In genomic region chr15:47843124-47843663, GRCh38 we compare ENCODE assay signal across 20 cellular contexts.
DNase-seq lines count a peak whose midpoint lies in the region; ATAC-seq and TF ChIP-seq lines count a peak whose summit lies in the region.
"Had no signal": no experiment of that assay in that cellular context is flagged by ENCODE, and none has a peak within 500 bp of the region (broad histone marks: within the 10 kb centered on the region; RNA-seq: fewer than 3 reads in every experiment).

No MANE protein-coding gene starts in this region.

- no peaks in the 10 kb centered on the region for H3K79me1 ChIP-seq in mesendoderm (ENCODE audit: low read length)

- no peak overlapping the region for H3K56ac ChIP-seq in mesendoderm (ENCODE audit: low read length)

- H3K4me2 ChIP-seq in mesendoderm (ENCODE audit: low read length): no peak overlapping the region
- H3K4me2 ChIP-seq: BLaER1 treated with 17β-estradiol and CSF1 and Interleukin-3, amounts not matched to agents 10 nM and 100 nM had no signal

- H2BK120ac ChIP-seq in mesendoderm (ENCODE audit: low read depth, low read length): no peak overlapping the region

- H3K18ac ChIP-seq in mesendoderm (ENCODE audit: low read length): no peak overlapping the region

- H3K27me3 ChIP-seq in endodermal cell (ENCODE audit: control insufficient read depth, insufficient read depth, low read length, poor library complexity, severe bottlenecking) (no peaks in the 10 kb centered on the region), mesendoderm (ENCODE audit: insufficient read depth, low read length, poor library complexity) (no peaks in the 10 kb centered on the region), dorsolateral prefrontal cortex (no peaks in the 10 kb centered on the region)
- H3K27me3 ChIP-seq in effector memory CD4-positive, alpha-beta T cell (replicated peaks; ENCODE audit: control insufficient read depth, insufficient read depth, low read length, poor library complexity, severe bottlenecking): no peaks in the 10 kb centered on the region
- H3K27me3 ChIP-seq: BLaER1 treated with 17β-estradiol and CSF1 and Interleukin-3, amounts not matched to agents 10 nM and 100 nM had no signal

- no peak overlapping the region for H3K4me3 ChIP-seq in endodermal cell (ENCODE audit: low read length)
- no peak overlapping the region for H3K4me3 ChIP-seq in mesendoderm (ENCODE audit: low read length)
- no peak overlapping the region for H3K4me3 ChIP-seq in effector memory CD4-positive, alpha-beta T cell (ENCODE audit: insufficient read depth, low read depth, low read length, poor library complexity, severe bottlenecking)
- H3K4me3 ChIP-seq in dorsolateral prefrontal cortex: no peak overlapping the region
- H3K4me3 ChIP-seq: BLaER1 treated with 17β-estradiol and CSF1 and Interleukin-3, amounts not matched to agents 10 nM and 100 nM had no signal

- H3K9ac ChIP-seq in endodermal cell (ENCODE audit: extremely low read depth, low read length, poor library complexity, severe bottlenecking) (no peak overlapping the region), mesendoderm (ENCODE audit: low read length) (no peak overlapping the region)
- H3K9ac ChIP-seq: BLaER1 treated with 17β-estradiol and CSF1 and Interleukin-3, amounts not matched to agents 10 nM and 100 nM had no signal

- peak overlapping the region; percentile 41 for H3K27ac Mint-ChIP-seq in endodermal cell
- no peak overlapping the region for H3K27ac Mint-ChIP-seq in activated T-cell treated with anti-CD3 and anti-CD28 coated beads, Interleukin-2, amount 50 U/mL, for 24 hours
- H3K27ac Mint-ChIP-seq: B cell; CD4-positive, CD25-positive, alpha-beta regulatory T cell; HFFc6 had no signal

- WGBS in endodermal cell (ENCODE audit: insufficient coverage in 1 of 2, insufficient read length in 1 of 2), 2 experiments: 83 to 98% methylated on average over 4 of the region's 4 CpGs
- WGBS in mesendoderm (ENCODE audit: extremely low coverage, insufficient coverage, low lambda C conversion rate): no CpG with 5 or more reads among the region's 4 CpGs

- H3K4me1 ChIP-seq in endodermal cell (ENCODE audit: control insufficient read depth, insufficient read depth, low read length) (no peaks in the 10 kb centered on the region), mesendoderm (ENCODE audit: control insufficient read depth, low read depth, low read length) (no peaks in the 10 kb centered on the region)
- H3K4me1 ChIP-seq in effector memory CD4-positive, alpha-beta T cell (ENCODE audit: control insufficient read depth, insufficient read depth, low read length, poor library complexity, severe bottlenecking): no peaks in the 10 kb centered on the region
- H3K4me1 ChIP-seq: BLaER1 treated with 17β-estradiol and CSF1 and Interleukin-3, amounts not matched to agents 10 nM and 100 nM had no signal

- peak; percentile 86 for DNase-seq in NCI-H2171 treated with DMSO at 0.1 percent for 48 hours (lab: John Stamatoyannopoulos, UW)
- DNase-seq in endodermal cell: no peak
- peak; percentile 14 for DNase-seq in mesendoderm
- no peak for DNase-seq in activated T-cell treated with anti-CD3 and anti-CD28 coated beads, Interleukin-2, amount 50 U/mL, for 24 hours
- DNase-seq in effector memory CD4-positive, alpha-beta T cell: no peak
- no peak for DNase-seq in dorsolateral prefrontal cortex
- DNase-seq: 8988T; CD4-positive, CD25-positive, alpha-beta regulatory T cell; DMS153; DMS79; GDM1; GOT3; H7; HFFc6 had no signal

- no peak overlapping the region for H3K23ac ChIP-seq in mesendoderm (ENCODE audit: low read length)

- no peaks in the 10 kb centered on the region for H3K36me3 Mint-ChIP-seq in endodermal cell (ENCODE audit: low read depth)
- no peaks in the 10 kb centered on the region for H3K36me3 Mint-ChIP-seq in activated T-cell treated with anti-CD3 and anti-CD28 coated beads, Interleukin-2, amount 50 U/mL, for 24 hours (ENCODE audit: low read depth)
- H3K36me3 Mint-ChIP-seq: CD4-positive, CD25-positive, alpha-beta regulatory T cell had no signal

- H2BK15ac ChIP-seq in mesendoderm (replicated peaks; ENCODE audit: low read depth): no peak overlapping the region

- no peaks in the 10 kb centered on the region for H3K9me3 Mint-ChIP-seq in endodermal cell
- no peaks in the 10 kb centered on the region for H3K9me3 Mint-ChIP-seq in activated T-cell treated with anti-CD3 and anti-CD28 coated beads, Interleukin-2, amount 50 U/mL, for 24 hours
- H3K9me3 Mint-ChIP-seq: HFFc6 had no signal

- no peak overlapping the region for H3K27ac ChIP-seq in C4-2B
- no peak overlapping the region for H3K27ac ChIP-seq in endodermal cell (ENCODE audit: low read depth, low read length)
- H3K27ac ChIP-seq in mesendoderm (ENCODE audit: low read depth, low read length): no peak overlapping the region
- no peak overlapping the region for H3K27ac ChIP-seq in effector memory CD4-positive, alpha-beta T cell (ENCODE audit: insufficient read depth, low read length, poor library complexity, severe bottlenecking)
- peak overlapping the region in 20 of 59 donors; percentile 14 to 95 (median 90) for H3K27ac ChIP-seq in dorsolateral prefrontal cortex
- H3K27ac ChIP-seq: BLaER1 treated with 17β-estradiol and CSF1 and Interleukin-3, amounts not matched to agents 10 nM and 100 nM; HL-60 had no signal

- H3K4me1 Mint-ChIP-seq in endodermal cell: peaks cover 34% of the 10 kb centered on the region
- no peaks in the 10 kb centered on the region for H3K4me1 Mint-ChIP-seq in activated T-cell treated with anti-CD3 and anti-CD28 coated beads, Interleukin-2, amount 50 U/mL, for 24 hours (ENCODE audit: low read depth)
- H3K4me1 Mint-ChIP-seq: CD4-positive, CD25-positive, alpha-beta regulatory T cell had no signal

- peaks cover 4% of the 10 kb centered on the region for H3K27me3 Mint-ChIP-seq in endodermal cell (ENCODE audit: insufficient read depth)
- H3K27me3 Mint-ChIP-seq in activated T-cell treated with anti-CD3 and anti-CD28 coated beads, Interleukin-2, amount 50 U/mL, for 24 hours: no peaks in the 10 kb centered on the region
- H3K27me3 Mint-ChIP-seq: B cell; CD4-positive, CD25-positive, alpha-beta regulatory T cell had no signal

- no peak overlapping the region for H3K4ac ChIP-seq in mesendoderm (ENCODE audit: low read depth, low read length)

- no peak for ATAC-seq in GM19328 (IDR thresholded peaks at IDR 0.05; ENCODE audit: unreplicated experiment)
- ATAC-seq: HCT116 had no signal

- H3K9me3 ChIP-seq in endodermal cell (ENCODE audit: control insufficient read depth, low read length): no peaks in the 10 kb centered on the region
- no peaks in the 10 kb centered on the region for H3K9me3 ChIP-seq in effector memory CD4-positive, alpha-beta T cell (ENCODE audit: control insufficient read depth, low read length)
- H3K9me3 ChIP-seq: BLaER1 treated with 17β-estradiol and CSF1 and Interleukin-3, amounts not matched to agents 10 nM and 100 nM had no signal

- no peak overlapping the region for H2BK5ac ChIP-seq in mesendoderm (ENCODE audit: low read length)

- H3K4me3 Mint-ChIP-seq in endodermal cell: no peak overlapping the region
- H3K4me3 Mint-ChIP-seq in activated T-cell treated with anti-CD3 and anti-CD28 coated beads, Interleukin-2, amount 50 U/mL, for 24 hours: no peak overlapping the region
- H3K4me3 Mint-ChIP-seq: B cell; CD4-positive, CD25-positive, alpha-beta regulatory T cell; HFFc6 had no signal

- intact Hi-C loops in dorsolateral prefrontal cortex (cut with DNase I): no loop called here

- H3K79me2 ChIP-seq in mesendoderm (ENCODE audit: control insufficient read depth, insufficient read depth, low read length): no peaks in the 10 kb centered on the region

- H2AK5ac ChIP-seq in mesendoderm (ENCODE audit: low read length): peak overlapping the region; percentile 22

- no peak overlapping the region for H4K5ac ChIP-seq in mesendoderm (ENCODE audit: low read length)

- 0 out of 2 replicates have a peak, but pooled peaks have one; percentile 5 for TF ChIP-seq CTCF in C4-2B (conservative IDR thresholded peaks at IDR 0.05)
- TF ChIP-seq CTCF in endodermal cell (conservative IDR thresholded peaks at IDR 0.05): peak; percentile 24
- TF ChIP-seq CTCF in dorsolateral prefrontal cortex (IDR thresholded peaks at IDR 0.05 in 54 of 56, conservative IDR thresholded peaks at IDR 0.05 in 2 of 56; ENCODE audit: low read depth in 1 of 56, partially characterized antibody in 56 of 56): no peak

- H4K8ac ChIP-seq in mesendoderm (ENCODE audit: low read depth, low read length): no peak overlapping the region

- no peaks in the 10 kb centered on the region for H3K36me3 ChIP-seq in endodermal cell (ENCODE audit: control insufficient read depth, insufficient read depth, low read length)
- no peaks in the 10 kb centered on the region for H3K36me3 ChIP-seq in mesendoderm (ENCODE audit: control insufficient read depth, insufficient read depth, low read length)
- H3K36me3 ChIP-seq in effector memory CD4-positive, alpha-beta T cell (ENCODE audit: control insufficient read depth, insufficient read depth, low read length): no peaks in the 10 kb centered on the region
- H3K36me3 ChIP-seq: BLaER1 treated with 17β-estradiol and CSF1 and Interleukin-3, amounts not matched to agents 10 nM and 100 nM had no signal

Comparison
In these comparisons a context has a peak if more than half of its experiments do, and no peak if none do; other contexts are left out.
1. CTCF ChIP-seq: peak in C4-2B (single experiment) and endodermal cell (single experiment); none in dorsolateral prefrontal cortex (0 of 56).
2. DNase-seq: peak in NCI-H2171 treated with DMSO at 0.1 percent for 48 hours (single experiment) and mesendoderm (single experiment); none in endodermal cell (single experiment), activated T-cell treated with anti-CD3 and anti-CD28 coated beads, Interleukin-2, amount 50 U/mL, for 24 hours (single experiment), effector memory CD4-positive, alpha-beta T cell (0 of 3) and dorsolateral prefrontal cortex (0 of 10).